ENCODE assay signal across 18 cellular contexts in genomic region chr19:18257503-18258470, GRCh38. TPM values are rescaled to one million over a fixed set of nuclear protein-coding genes. Genes with fewer than 3 reads are reported as not detected.
DNase-seq lines count a peak whose midpoint lies in the region; ATAC-seq and TF ChIP-seq lines count a peak whose summit lies in the region.
"Had no signal": no experiment of that assay in that cellular context is flagged by ENCODE, and none has a peak within 500 bp of the region (broad histone marks: within the 10 kb centered on the region; RNA-seq: fewer than 3 reads in every experiment).

No MANE protein-coding gene starts in this region.

- DNase-seq in G401 (ENCODE audit: low spot score) (peak; percentile 62), M059J (ENCODE audit: low read depth) (peak; percentile 64), cerebellum (ENCODE audit: low spot score) (peak; percentile 75), naive B cell (peak; percentile 18), Kasumi-1 (lab: John Stamatoyannopoulos, UW) (no peak), heart left ventricle (no peak), SIG-M5 treated with dmso at 0.1 percent for 504 hours (lab: John Stamatoyannopoulos, UW; ENCODE audit: unreplicated experiment) (no peak)
- DNase-seq: 8988T; AML-193; Caco-2; CD8-positive, alpha-beta memory T cell; DMS53; GOT3 had no signal

- H3K27ac ChIP-seq in heart left ventricle, result no peak overlapping the region
- H3K27ac ChIP-seq: BLaER1, HL-60 had no signal

- H3K36me3 Mint-ChIP-seq in naive B cell, result no peaks in the 10 kb centered on the region
- H3K36me3 Mint-ChIP-seq: CD8-positive, alpha-beta memory T cell had no signal

- peaks cover 0 to 6% (median 0%) of the 10 kb centered on the region in 9 donors for H3K36me3 ChIP-seq in heart left ventricle

- no peak for TF ChIP-seq POLR2A in heart left ventricle (IDR thresholded peaks at IDR 0.05)

- 81 to 93% (median 90%) methylated on average over 13 to 55 of the region's 55 CpGs for WGBS in heart left ventricle, 4 donors

- H3K4me3 Mint-ChIP-seq in naive B cell, result peak overlapping the region in 1 of 8 donors; percentile 51

- no peak for TF ChIP-seq CTCF in heart left ventricle (IDR thresholded peaks at IDR 0.05)

- H3K9me3 ChIP-seq in heart left ventricle, result no peaks in the 10 kb centered on the region
- H3K9me3 ChIP-seq: BLaER1, Caco-2 had no signal

- peak overlapping the region in 1 of 6 donors; percentile 95 for H3K27ac Mint-ChIP-seq in naive B cell
- H3K27ac Mint-ChIP-seq: CD8-positive, alpha-beta memory T cell had no signal

- H3K27me3 ChIP-seq in heart left ventricle, result peaks cover 0 to 12% (median 4%) of the 10 kb centered on the region in 9 donors
- H3K27me3 ChIP-seq: BLaER1 had no signal

- intact Hi-C loops in heart left ventricle (cut with DNase I), result loop anchor here in 1 of 10 donors (10.0 kb wide), 1 partner anchor 147 kb away; no protein-coding TSS in a partner anchor

- ATAC-seq in naive B cell (ENCODE audit: low read depth in 2 of 2), result no peak
- ATAC-seq in GM21528 (IDR thresholded peaks at IDR 0.05; ENCODE audit: low FRiP score, unreplicated experiment), result no peak
- ATAC-seq in heart left ventricle, result no peak
- ATAC-seq: GM12878, HCT116 had no signal

- no peaks in the 10 kb centered on the region for H3K27me3 Mint-ChIP-seq in naive B cell

- H3K4me1 ChIP-seq in heart left ventricle, result peaks cover 0 to 10% (median 0%) of the 10 kb centered on the region in 12 donors
- H3K4me1 ChIP-seq: Caco-2 had no signal

- in situ Hi-C loops in G401 (cut with HindIII; ENCODE audit: low sequenced_read_pairs), result no loop called here

- no peak overlapping the region for H3K4me3 ChIP-seq in heart left ventricle
- H3K4me3 ChIP-seq: BLaER1, GM12878 had no signal

- peaks cover 37 to 42% (median 38%) of the 10 kb centered on the region in 3 donors for H3K4me1 Mint-ChIP-seq in naive B cell

- H3K9me3 Mint-ChIP-seq in naive B cell, result no peaks in the 10 kb centered on the region
- H3K9me3 Mint-ChIP-seq: CD8-positive, alpha-beta memory T cell had no signal

RNA-seq across cellular contexts. Expression of gene IQCN, which starts 16.5 kb away (rescaled TPM):
- 0.37 and 0.47 TPM in 2 replicates for total RNA-seq in G401 (2014; rRNA removed; shearing (Covaris generic))
- total RNA-seq in M059J (2014; rRNA removed; shearing (Covaris generic)), result 0.10 TPM in 1 of 2 replicates, not detected in the other
- total RNA-seq in cerebellum (2.9 TPM), heart left ventricle (1 to 10 TPM in 4 of 9 donors, under 1 TPM in 5; 0.24 to 2.4 (median 0.75) TPM)
- polyA plus RNA-seq in naive B cell (ENCODE audit: low read depth in 6 of 6) (1 to 10 TPM in 3 of 6 donors, under 1 TPM in 2, not detected in 1; 0.69 to 1.9 (median 1.1) TPM), heart left ventricle (1 to 10 TPM in 1 of 2 donors, under 1 TPM in 1; 0.28 to 2.8 TPM)

RNA-seq across cellular contexts. Expression of gene JUND, which starts 23.6 kb away (rescaled TPM):
- total RNA-seq in G401 (2014; rRNA removed; shearing (Covaris generic)), result 263 and 286 TPM in 2 replicates
- total RNA-seq in M059J (2014; rRNA removed; shearing (Covaris generic)), result 54.1 and 206 TPM in 2 replicates
- total RNA-seq in cerebellum (60.1 TPM), heart left ventricle (100 to 1,000 TPM in 7 of 9 donors, 10 to 100 TPM in 2; 80.2 to 352 (median 137) TPM)
- polyA plus RNA-seq in naive B cell (ENCODE audit: low read depth in 6 of 6) (100 to 1,000 TPM in 4 of 6 donors, 10 to 100 TPM in 2; 46.5 to 325 (median 154) TPM), heart left ventricle (100 to 1,000 TPM; 114 to 236 TPM)

RNA-seq across cellular contexts. Expression of gene PDE4C, which starts 31.5 kb away (rescaled TPM):
- 11.1 and 17.0 TPM in 2 replicates for total RNA-seq in G401 (2014; rRNA removed; shearing (Covaris generic))
- 0.07 and 0.15 TPM in 2 replicates for total RNA-seq in M059J (2014; rRNA removed; shearing (Covaris generic))
- total RNA-seq in cerebellum (1.4 TPM), heart left ventricle (1 to 10 TPM in 5 of 9 donors, under 1 TPM in 3, not detected in 1; 0.16 to 3.6 (median 1.1) TPM)
- polyA plus RNA-seq in naive B cell (ENCODE audit: low read depth in 6 of 6) (not detected), heart left ventricle (1 to 10 TPM in 1 of 2 donors, under 1 TPM in 1; 0.82 to 4.6 TPM)
- total RNA-seq: CD8-positive, alpha-beta memory T cell had no signal
- polyA plus RNA-seq: CD8-positive, alpha-beta memory T cell had no signal

RNA-seq across cellular contexts. Expression of gene RAB3A, which starts 53.9 kb away (rescaled TPM):
- total RNA-seq in G401 (2014; rRNA removed; shearing (Covaris generic)), result 0.14 and 2.0 TPM in 2 replicates
- total RNA-seq in M059J (2014; rRNA removed; shearing (Covaris generic)), result 3.4 and 5.6 TPM in 2 replicates
- total RNA-seq in cerebellum (35.7 TPM), heart left ventricle (10 to 100 TPM in 8 of 9 donors, 1 to 10 TPM in 1; 6.9 to 39.2 (median 31.5) TPM)
- polyA plus RNA-seq in naive B cell (ENCODE audit: low read depth in 6 of 6) (1 to 10 TPM in 3 of 6 donors, under 1 TPM in 3; 0.21 to 2.8 (median 0.80) TPM), heart left ventricle (10 to 100 TPM; 17.2 to 20.1 TPM)

Comparison
In these comparisons a context has a peak if more than half of its experiments do, and no peak if none do; other contexts are left out.
1. DNase-seq: peak in G401 (single experiment), M059J (single experiment), cerebellum (single experiment) and naive B cell (single experiment); none in Kasumi-1 (0 of 2), heart left ventricle (0 of 5) and SIG-M5 treated with dmso at 0.1 percent for 504 hours (single experiment).